8 cellular contexts compared by ENCODE assay signal in the genomic region with DNA sequence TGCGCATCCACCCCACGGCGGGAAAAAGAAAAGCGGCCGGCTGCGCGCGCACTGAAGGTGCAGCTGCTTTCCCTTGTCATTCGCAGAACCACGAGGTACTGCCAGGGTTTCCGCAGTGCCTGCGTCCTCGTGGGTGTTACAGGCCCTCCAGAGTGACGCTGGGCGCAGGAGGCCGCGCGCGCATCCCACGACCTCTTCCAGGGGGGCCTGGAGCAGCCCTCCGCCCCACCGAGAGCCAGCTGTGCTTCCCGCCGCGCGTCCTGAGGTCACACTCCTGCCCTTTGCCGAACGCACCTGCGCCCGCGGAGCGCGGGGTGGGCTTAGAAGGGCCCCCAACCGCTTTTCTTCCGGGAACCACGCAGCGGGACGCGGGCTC.
A peak's percentile ranks its signal among the peaks of the same experiment; 100 is the strongest.
DNase-seq lines count a peak whose midpoint lies in the region; ATAC-seq lines count a peak whose summit lies in the region.

No MANE protein-coding gene starts in this region.

- peak overlapping the region; percentile 91 for H3K27ac ChIP-seq in cingulate gyrus (ENCODE audit: low read depth, low read length)

- ATAC-seq in GM18873 (IDR thresholded peaks at IDR 0.05; ENCODE audit: low FRiP score, unreplicated experiment): peak; percentile 19
- ATAC-seq in HG03097 (IDR thresholded peaks at IDR 0.05; ENCODE audit: low FRiP score, unreplicated experiment): peak; percentile 22

- peak; percentile 79 for DNase-seq in activated CD4-positive, alpha-beta T cell treated with anti-CD3 and anti-CD28 coated beads for 48 hours
- DNase-seq in medulla oblongata (ENCODE audit: extremely low spot score) (peak; percentile 36), NCI-H128 (lab: John Stamatoyannopoulos, UW; ENCODE audit: unreplicated experiment) (no peak), NCI-H187 treated with DMSO at 0.1 percent for 48 hours (lab: John Stamatoyannopoulos, UW) (no peak)
- peak; percentile 20 for DNase-seq in stimulated activated CD8-positive, alpha-beta memory T cell treated with anti-CD3 and anti-CD28 coated beads, Interleukin-12 subunit alpha, Interleukin-12 subunit beta, amount 100 ng/mL, for 24 hours (ENCODE audit: extremely low read depth)

Comparison
In these comparisons a context has a peak if more than half of its experiments do, and no peak if none do; other contexts are left out.
1. DNase-seq: peak in activated CD4-positive, alpha-beta T cell treated with anti-CD3 and anti-CD28 coated beads for 48 hours (single experiment), medulla oblongata (single experiment) and stimulated activated CD8-positive, alpha-beta memory T cell treated with anti-CD3 and anti-CD28 coated beads, Interleukin-12 subunit alpha, Interleukin-12 subunit beta, amount 100 ng/mL, for 24 hours (single experiment); none in NCI-H128 (single experiment) and NCI-H187 treated with DMSO at 0.1 percent for 48 hours (single experiment).